ENCODE assay signal across 27 cellular contexts in the genomic region with DNA sequence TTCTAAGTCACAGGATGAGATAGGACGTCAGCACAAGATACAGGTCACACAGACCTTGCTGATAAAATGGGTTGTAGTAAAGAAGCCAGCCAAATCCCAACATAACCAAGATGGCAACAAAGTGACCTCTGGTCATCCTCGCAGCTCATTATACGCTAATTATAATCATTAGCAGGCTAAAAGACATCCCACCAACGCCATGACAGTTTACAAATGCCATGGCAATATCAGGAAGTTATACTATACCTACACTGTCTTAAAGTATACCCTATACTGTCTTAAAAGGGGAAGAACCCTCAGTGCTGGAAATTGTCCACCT.
"Had no signal": no experiment of that assay in that cellular context is flagged by ENCODE, and none has a peak within 500 bp of the region (broad histone marks: within the 10 kb centered on the region; RNA-seq: fewer than 3 reads in every experiment).

No MANE protein-coding gene starts in this region.

- H3K27ac Mint-ChIP-seq: immature natural killer cell, memory B cell, mesothelial cell of epicardium, type B pancreatic cell had no signal

- H3K36me3 ChIP-seq: lower lobe of right lung, neutrophil, prostate gland, right atrium auricular region, tibial artery had no signal

- DNase-seq: cortex of kidney; dorsolateral prefrontal cortex; effector CD4-positive, alpha-beta T cell; hypothalamus; immature natural killer cell; left ventricle myocardium superior; lower lobe of right lung; naive B cell; stimulated activated CD4-positive, alpha-beta T cell treated with anti-CD3 and anti-CD28 coated beads, Interleukin-12 subunit alpha, Interleukin-12 subunit beta, amount 100 ng/mL, for 4 hours; stimulated activated CD4-positive, alpha-beta T cell treated with anti-CD3 and anti-CD28 coated beads, Interleukin-1b, Interleukin-23, amount 100 ng/mL, for 48 hours; stimulated activated CD4-positive, alpha-beta T cell treated with anti-CD3 and anti-CD28 coated beads, Interleukin-4, amount 100 ng/mL, for 1 hour; stimulated activated CD8-positive, alpha-beta memory T cell treated with anti-CD3 and anti-CD28 coated beads, Interleukin-4, amount 100 ng/mL, for 48 hours; stimulated activated naive CD4-positive, alpha-beta T cell treated with Interleukin-2 at 50 U/mL for 16 hours; testis had no signal

- H3K4me1 ChIP-seq: lower lobe of right lung, prostate gland, right atrium auricular region, testis had no signal

- H3K4me3 ChIP-seq: dorsolateral prefrontal cortex, lower lobe of right lung, mucosa of descending colon, prostate gland, right atrium auricular region, smooth muscle cell, testis, tibial artery had no signal

- H3K9me3 ChIP-seq: lower lobe of right lung, mucosa of descending colon, neutrophil, prostate gland, right atrium auricular region, testis, tibial artery had no signal

- H3K36me3 Mint-ChIP-seq: immature natural killer cell; memory B cell; mesothelial cell of epicardium; naive B cell; natural killer cell treated with Interleukin-12 subunit alpha and Interleukin-12 subunit beta and Interleukin-15 and Interleukin-18, amount 100 ng/mL, for 72 hours had no signal

- H3K9me3 Mint-ChIP-seq: immature natural killer cell; memory B cell; naive B cell; natural killer cell treated with Interleukin-12 subunit alpha and Interleukin-12 subunit beta and Interleukin-15 and Interleukin-18, amount 100 ng/mL, for 72 hours had no signal

- H3K4me2 ChIP-seq: smooth muscle cell had no signal

- H3K27ac ChIP-seq: dorsolateral prefrontal cortex, lower lobe of right lung, prostate gland, right atrium auricular region, testis, tibial artery had no signal

- H3K27me3 ChIP-seq: dorsolateral prefrontal cortex, neutrophil, right atrium auricular region, testis, tibial artery had no signal

- H3K4me3 Mint-ChIP-seq: immature natural killer cell; memory B cell; mesothelial cell of epicardium; naive B cell; natural killer cell treated with Interleukin-12 subunit alpha and Interleukin-12 subunit beta and Interleukin-15 and Interleukin-18, amount 100 ng/mL, for 72 hours; neural crest cell; type B pancreatic cell had no signal

- ATAC-seq: left ventricle myocardium superior; natural killer cell treated with Interleukin-12 subunit alpha and Interleukin-12 subunit beta and Interleukin-15 and Interleukin-18, amount 100 ng/mL, for 72 hours; sciatic nerve had no signal

- H3K27me3 Mint-ChIP-seq: natural killer cell treated with Interleukin-12 subunit alpha and Interleukin-12 subunit beta and Interleukin-15 and Interleukin-18, amount 100 ng/mL, for 72 hours; type B pancreatic cell had no signal

- FAIRE-seq: frontal cortex had no signal
